In the genomic region with DNA sequence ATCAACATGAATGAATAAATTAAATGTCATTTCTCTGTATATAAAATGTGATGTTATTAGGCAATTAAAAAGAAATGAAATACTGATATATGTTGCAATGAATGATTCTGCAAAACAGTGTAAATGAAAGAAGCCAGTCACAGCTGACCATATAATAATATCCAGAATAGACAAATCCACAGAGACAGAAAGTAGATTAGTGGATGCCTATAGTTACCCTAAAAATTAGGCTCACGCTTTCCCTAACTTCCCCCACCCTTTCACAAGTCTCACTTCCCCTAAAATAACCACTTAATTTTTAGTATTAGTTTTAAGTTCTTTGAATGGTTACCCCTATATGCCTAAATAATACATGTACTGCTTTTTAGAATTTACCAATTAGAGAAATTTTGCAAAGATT, we compare ENCODE assay signal across 19 cellular contexts.
A peak's percentile ranks its signal among the peaks of the same experiment; 100 is the strongest.
DNase-seq lines count a peak whose midpoint lies in the region; ATAC-seq, FAIRE-seq and TF ChIP-seq lines count a peak whose summit lies in the region.
"Had no signal": no experiment of that assay in that cellular context is flagged by ENCODE, and none has a peak within 500 bp of the region (broad histone marks: within the 10 kb centered on the region; RNA-seq: fewer than 3 reads in every experiment).

No MANE protein-coding gene starts in this region.

- H3K36me3 ChIP-seq in GM12878 (ENCODE audit: control insufficient read depth in 2 of 2, insufficient read depth in 2 of 2, low read length in 1 of 2): no peaks in the 10 kb centered on the region
- H3K36me3 ChIP-seq in right atrium auricular region: no peaks in the 10 kb centered on the region
- no peaks in the 10 kb centered on the region for H3K36me3 ChIP-seq in colonic mucosa
- H3K36me3 ChIP-seq: BLaER1 treated with 17β-estradiol and CSF1 and Interleukin-3, amounts not matched to agents 10 nM and 100 nM had no signal

- TF ChIP-seq RAD21 in GM12878 (IDR thresholded peaks at IDR 0.05; ENCODE audit: insufficient read depth, low read depth, low read length): no peak

- no peaks in the 10 kb centered on the region for H4K20me1 ChIP-seq in GM12878 (ENCODE audit: control insufficient read depth, insufficient read depth)
- H4K20me1 ChIP-seq: BLaER1 treated with 17β-estradiol and CSF1 and Interleukin-3, amounts not matched to agents 10 nM and 100 nM had no signal

- TF ChIP-seq EP300 in GM12878 (IDR thresholded peaks at IDR 0.05; ENCODE audit: borderline replicate concordance in 1 of 2, control insufficient read depth in 1 of 2, low read depth in 2 of 2, low read length in 2 of 2): no peak

- SMC1A ChIA-PET in GM12878 (lab: Charles Lee; ENCODE audit: uncharacterized antibody, unreplicated experiment): no interaction called here

- intact Hi-C loops in GM12878 (cut with micrococcal nuclease; ENCODE audit: unreplicated experiment) (no loop called here), Right ventricle myocardium inferior (cut with DNase I) (no loop called here), colonic mucosa (cut with DNase I) (no loop called here)

- POLR2A ChIA-PET in GM12878 (lab: Charles Lee): no interaction called here

- in situ Hi-C loops in GM12878 (cut with MboI): no loop called here

- H3K4me1 ChIP-seq in GM12878 (ENCODE audit: control insufficient read depth, insufficient read depth, low read length): no peaks in the 10 kb centered on the region
- no peaks in the 10 kb centered on the region for H3K4me1 ChIP-seq in right atrium auricular region
- H3K4me1 ChIP-seq in colonic mucosa: no peaks in the 10 kb centered on the region

- H3K9ac ChIP-seq in GM12878 (ENCODE audit: control insufficient read depth, insufficient read depth, low read length) (no peak overlapping the region), colonic mucosa (ENCODE audit: low read depth in 2 of 2, low read length in 2 of 2) (no peak overlapping the region)
- H3K9ac ChIP-seq: GM23248 had no signal

- TF ChIP-seq POLR2A in GM12878 (IDR thresholded peaks at IDR 0.05; ENCODE audit: low read depth, low read length): no peak

- DNase-seq in GM12878 (ENCODE audit: low read depth, low spot score) (peak; percentile 3), right atrium auricular region (ENCODE audit: low spot score) (no peak), NCI-H748 (lab: John Stamatoyannopoulos, UW; ENCODE audit: unreplicated experiment) (no peak), Right ventricle myocardium inferior (ENCODE audit: missing footprints) (no peak), colonic mucosa (no peak)
- DNase-seq: activated CD4-positive, alpha-beta T cell treated with anti-CD3 and anti-CD28 coated beads for 48 hours; activated naive CD8-positive, alpha-beta T cell treated with anti-CD3 and anti-CD28 coated beads for 36 hours; effector memory CD4-positive, alpha-beta T cell; NCI-H1436 treated with DMSO at 0.1 percent for 48 hours; stimulated activated naive CD4-positive, alpha-beta T cell treated with Interleukin-2 at 50 U/mL for 16 hours; T-helper 17 cell had no signal

- CTCF ChIA-PET in GM12878 (lab: Yijun Ruan, JAX): no interaction called here

- TF ChIP-seq CTCF in GM12878 (IDR thresholded peaks at IDR 0.05 in 2 of 3, conservative IDR thresholded peaks at IDR 0.05 in 1 of 3; ENCODE audit: control insufficient read depth in 2 of 3, extremely low read depth in 1 of 3, insufficient read depth in 1 of 3, low read depth in 3 of 3, low read length in 3 of 3): no peak
- no peak for TF ChIP-seq CTCF in right atrium auricular region (IDR thresholded peaks at IDR 0.05)
- no peak for TF ChIP-seq CTCF in colonic mucosa (IDR thresholded peaks at IDR 0.05)

- H3K79me2 ChIP-seq in GM12878 (ENCODE audit: control insufficient read depth, insufficient read depth, low read length): no peaks in the 10 kb centered on the region

- H3K9me3 ChIP-seq in GM12878 (replicated peaks; ENCODE audit: control insufficient read depth, insufficient read depth, low read length) (no peaks in the 10 kb centered on the region), right atrium auricular region (peaks cover 0 to 3% of the 10 kb centered on the region in 2 donors), colonic mucosa (no peaks in the 10 kb centered on the region)
- H3K9me3 ChIP-seq: BLaER1 treated with 17β-estradiol and CSF1 and Interleukin-3, amounts not matched to agents 10 nM and 100 nM had no signal

- peak; percentile 84 for FAIRE-seq in GM12878 (lab: Jason Lieb, UNC)
- FAIRE-seq: GM12892 had no signal

- no TSS peak for BruUV-seq in GM12878 (replicated peaks; lab: Mats Ljungman, UMichigan)

- RAD21 ChIA-PET in GM12878 (lab: Charles Lee; ENCODE audit: unreplicated experiment): no interaction called here

- H3K27ac ChIP-seq in GM12878 (ENCODE audit: control insufficient read depth, insufficient read depth) (no peak overlapping the region), right atrium auricular region (no peak overlapping the region), colonic mucosa (no peak overlapping the region)
- H3K27ac ChIP-seq: GM23248 had no signal

- ATAC-seq in GM18861 (IDR thresholded peaks at IDR 0.05; ENCODE audit: unreplicated experiment) (peak; percentile 80), GM21528 (IDR thresholded peaks at IDR 0.05; ENCODE audit: low FRiP score, unreplicated experiment) (peak; percentile 67), HG03280 (IDR thresholded peaks at IDR 0.05; ENCODE audit: unreplicated experiment) (peak; percentile 84), GM12878 (peak; percentile 92), Right ventricle myocardium inferior (no peak)
- ATAC-seq: sciatic nerve, T-helper 17 cell had no signal

- no peaks in the 10 kb centered on the region for H3K27me3 ChIP-seq in GM12878 (replicated peaks in 1 of 2; ENCODE audit: control insufficient read depth in 2 of 2, insufficient read depth in 2 of 2, low read length in 1 of 2)
- H3K27me3 ChIP-seq in right atrium auricular region: no peaks in the 10 kb centered on the region
- no peaks in the 10 kb centered on the region for H3K27me3 ChIP-seq in colonic mucosa
- H3K27me3 ChIP-seq: BLaER1 treated with 17β-estradiol and CSF1 and Interleukin-3, amounts not matched to agents 10 nM and 100 nM had no signal

- H3K4me2 ChIP-seq in GM12878 (ENCODE audit: control insufficient read depth, insufficient read depth): no peak overlapping the region

- no peak overlapping the region for H2AFZ ChIP-seq in GM12878 (ENCODE audit: control insufficient read depth, low read depth, low read length)
- H2AFZ ChIP-seq: GM23248 had no signal

- 6% methylated on average over 1 of the region's 1 CpG for WGBS in GM12878 (ENCODE audit: insufficient coverage, insufficient replicate concordance, low lambda C conversion rate, missing lambda C conversion rate)

- H3K4me3 ChIP-seq in GM12878: no peak overlapping the region
- H3K4me3 ChIP-seq in right atrium auricular region: no peak overlapping the region
- H3K4me3 ChIP-seq in colonic mucosa: no peak overlapping the region
- H3K4me3 ChIP-seq: BLaER1 treated with 17β-estradiol and CSF1 and Interleukin-3, amounts not matched to agents 10 nM and 100 nM; GM23248; lung had no signal

TF ChIP-seq in GM12878, 131 proteins besides CTCF, POLR2A, EP300 and RAD21 (continues in another document):
- TF ChIP-seq MTA2 (IDR thresholded peaks at IDR 0.05; ENCODE audit: low read depth) (peak; percentile 49; the same call in 1 of the 2 replicates), ZNF217 (IDR thresholded peaks at IDR 0.05) (peak; percentile 84), JUNB (IDR thresholded peaks at IDR 0.05) (peak; percentile 32; the same call in 1 of the 2 replicates), SUZ12 (IDR thresholded peaks at IDR 0.05; ENCODE audit: unreplicated experiment) (no peak), ZNF24 (IDR thresholded peaks at IDR 0.05) (peak; percentile 72; the same call in 1 of the 2 replicates), RUNX3 (IDR thresholded peaks at IDR 0.05; ENCODE audit: low read length) (peak; percentile 26), BMI1 (IDR thresholded peaks at IDR 0.05; ENCODE audit: borderline replicate concordance) (peak; percentile 76), SPI1 (IDR thresholded peaks at IDR 0.05; ENCODE audit: borderline replicate concordance, insufficient read depth, low read depth, low read length) (peak; percentile 77), MEF2A (IDR thresholded peaks at IDR 0.05; ENCODE audit: insufficient read depth, low read depth, low read length) (0 out of 2 replicates have a peak, but pooled peaks have one; percentile 15), BHLHE40 (IDR thresholded peaks at IDR 0.05; ENCODE audit: borderline replicate concordance in 1 of 2, low read depth in 2 of 2, low read length in 1 of 2) (peak; percentile 51 to 63; a peak in 3 of 4 replicates), SMAD1 (IDR thresholded peaks at IDR 0.05; ENCODE audit: low read depth, partially characterized antibody) (no peak)
- TF ChIP-seq, protein P1, sequence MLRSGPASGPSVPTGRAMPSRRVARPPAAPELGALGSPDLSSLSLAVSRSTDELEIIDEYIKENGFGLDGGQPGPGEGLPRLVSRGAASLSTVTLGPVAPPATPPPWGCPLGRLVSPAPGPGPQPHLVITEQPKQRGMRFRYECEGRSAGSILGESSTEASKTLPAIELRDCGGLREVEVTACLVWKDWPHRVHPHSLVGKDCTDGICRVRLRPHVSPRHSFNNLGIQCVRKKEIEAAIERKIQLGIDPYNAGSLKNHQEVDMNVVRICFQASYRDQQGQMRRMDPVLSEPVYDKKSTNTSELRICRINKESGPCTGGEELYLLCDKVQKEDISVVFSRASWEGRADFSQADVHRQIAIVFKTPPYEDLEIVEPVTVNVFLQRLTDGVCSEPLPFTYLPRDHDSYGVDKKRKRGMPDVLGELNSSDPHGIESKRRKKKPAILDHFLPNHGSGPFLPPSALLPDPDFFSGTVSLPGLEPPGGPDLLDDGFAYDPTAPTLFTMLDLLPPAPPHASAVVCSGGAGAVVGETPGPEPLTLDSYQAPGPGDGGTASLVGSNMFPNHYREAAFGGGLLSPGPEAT (IDR thresholded peaks at IDR 0.05; ENCODE audit: low read depth): peak; percentile 31; the same call in 1 of the 2 replicates
